ENCODE assay signal across 1 cellular context in the genomic region with DNA sequence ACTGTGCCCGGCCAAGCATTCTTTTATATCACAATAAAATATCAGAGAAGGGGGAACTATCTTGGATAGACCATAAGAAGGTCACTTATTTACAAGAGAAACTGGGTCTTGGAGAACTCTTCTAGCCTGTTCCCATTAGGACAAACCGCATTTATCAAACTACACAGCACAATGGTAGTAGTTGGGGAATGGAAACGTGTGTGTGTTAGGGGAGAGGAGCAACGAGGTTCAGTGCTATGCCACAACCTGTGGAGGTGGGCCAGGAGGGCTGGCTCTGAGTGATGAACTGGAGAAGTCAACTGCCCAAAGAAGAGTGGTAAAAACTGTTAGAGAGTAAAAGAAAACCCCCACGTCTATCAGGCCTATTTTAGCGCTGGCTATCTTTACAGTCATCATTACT.
TF ChIP-seq lines count a peak whose summit lies in the region.

No MANE protein-coding gene starts in this region.

TF ChIP-seq in HEK293T, 16 proteins besides CTCF, POLR2A, EP300 and RAD21:
- TF ChIP-seq LEF1 (IDR thresholded peaks at IDR 0.05; ENCODE audit: borderline replicate concordance) (no peak), FOXK2 (IDR thresholded peaks at IDR 0.05) (no peak)
